In genomic region chr10:80662429-80663211, GRCh38 we compare ENCODE assay signal across 8 cellular contexts.
DNase-seq lines count a peak whose midpoint lies in the region; ATAC-seq, FAIRE-seq and TF ChIP-seq lines count a peak whose summit lies in the region.

No MANE protein-coding gene starts in this region.

- no peaks in the 10 kb centered on the region for H3K79me2 ChIP-seq in H1 (ENCODE audit: control insufficient read depth in 1 of 2, insufficient read depth in 2 of 2, low read length in 2 of 2)

- no peak overlapping the region for H4K91ac ChIP-seq in H1 (replicated peaks; ENCODE audit: insufficient read length, low read length)

- H3K18ac ChIP-seq in H1 (ENCODE audit: extremely low read depth, low read length) = no peak overlapping the region

- CTCF ChIA-PET in H1 (lab: Charles Lee; ENCODE audit: partially characterized antibody) = interaction anchor here (0.6 to 6.5 kb wide), 82 partner anchors 11 to 1783 kb away, joined by 3 to 88 read pairs (median 4); no protein-coding TSS in a partner anchor

- ATAC-seq in GM18867 (IDR thresholded peaks at IDR 0.05; ENCODE audit: unreplicated experiment) (peak; percentile 72), HG03139 (IDR thresholded peaks at IDR 0.05; ENCODE audit: unreplicated experiment) (peak; percentile 55)

- peaks cover 11% of the 10 kb centered on the region; the same call in 1 of the 2 replicates for H3K23me2 ChIP-seq in H1 (ENCODE audit: low read depth, low read length)

- H3K27me3 ChIP-seq in H1 (replicated peaks in 1 of 4; ENCODE audit: control insufficient read depth in 3 of 4, extremely low read depth in 1 of 4, insufficient read depth in 3 of 4, low read length in 3 of 4) = peaks cover 0 to 2% (median 0%) of the 10 kb centered on the region in 4 experiments; a peak in 2 of 7 replicates

- H2BK15ac ChIP-seq in H1 (ENCODE audit: low read length) = peak overlapping the region; percentile 65; the same call in 1 of the 2 replicates

- H3K56ac ChIP-seq in H1 (replicated peaks; ENCODE audit: insufficient read length, low read depth, low read length) = no peak overlapping the region

- peak overlapping the region; percentile 90; the same call in 1 of the 2 replicates for H2AFZ ChIP-seq in H1 (ENCODE audit: low read length)

- no peak overlapping the region for H3K14ac ChIP-seq in H1 (ENCODE audit: insufficient read length)

- H2BK20ac ChIP-seq in H1 (ENCODE audit: low read length) = no peak overlapping the region; the same call in 1 of the 2 replicates

- no peak for FAIRE-seq in H1 (lab: Jason Lieb, UNC)

- H2BK5ac ChIP-seq in H1 (ENCODE audit: low read depth, low read length) = no peak overlapping the region

- H4K20me1 ChIP-seq in H1 (replicated peaks in 1 of 2; ENCODE audit: control insufficient read depth in 1 of 2, insufficient read depth in 2 of 2, low read length in 2 of 2) = no peaks in the 10 kb centered on the region

- POLR2A ChIA-PET in H1 (lab: Charles Lee; ENCODE audit: partially characterized antibody) = no interaction called here

- peak overlapping the region; percentile 63; the same call in 1 of the 2 replicates for H4K8ac ChIP-seq in H1 (ENCODE audit: extremely low read depth, insufficient read depth, low read length)

- H3K23ac ChIP-seq in H1 (ENCODE audit: insufficient read length) = no peak overlapping the region

- H3K36me3 ChIP-seq in H1 (ENCODE audit: control insufficient read depth in 2 of 4, insufficient read depth in 4 of 4, low read length in 3 of 4) = no peaks in the 10 kb centered on the region

- peak; percentile 47 for DNase-seq in AG09319 (ENCODE audit: extremely low read depth, low read depth)
- DNase-seq in NCI-H510A (lab: John Stamatoyannopoulos, UW) = peak; percentile 58
- peak; percentile 92 for DNase-seq in activated CD8-positive, alpha-beta memory T cell treated with anti-CD3 and anti-CD28 coated beads for 24 hours
- DNase-seq in H1 (ENCODE audit: low read depth in 1 of 2, low spot score in 2 of 2) = peak; percentile 75 to 98
- peak; percentile 78 for DNase-seq in medulla oblongata (ENCODE audit: extremely low spot score)
- peak; percentile 49 for DNase-seq in stimulated activated CD8-positive, alpha-beta memory T cell treated with anti-CD3 and anti-CD28 coated beads, Interleukin-12 subunit alpha, Interleukin-12 subunit beta, amount 100 ng/mL, for 1 hour (ENCODE audit: low read depth)

- peak; percentile 87 for TF ChIP-seq CTCF in AG09319 (IDR thresholded peaks at IDR 0.05; ENCODE audit: low read depth, low read length)
- TF ChIP-seq CTCF in H1 (IDR thresholded peaks at IDR 0.05; ENCODE audit: control extremely low read depth in 1 of 3, insufficient read depth in 1 of 3, low read depth in 1 of 3, low read length in 3 of 3) = peak; percentile 83 to 88 (median 86)

- peaks cover 0 to 4% (median 3%) of the 10 kb centered on the region in 4 experiments; a peak in 3 of 7 replicates for H3K4me1 ChIP-seq in H1 (replicated peaks in 1 of 4; ENCODE audit: control insufficient read depth in 3 of 4, insufficient read depth in 4 of 4, low read length in 3 of 4)

- H2BK120ac ChIP-seq in H1 (replicated peaks; ENCODE audit: low read depth, low read length) = peak overlapping the region; percentile 65

- no peak overlapping the region for H3K4ac ChIP-seq in H1 (replicated peaks; ENCODE audit: insufficient read length, low read depth, low read length)

- no peak overlapping the region for H2AK5ac ChIP-seq in H1 (ENCODE audit: low read depth, low read length)

- H4K5ac ChIP-seq in H1 (ENCODE audit: insufficient read length, low read depth, low read length) = no peak overlapping the region

- TF ChIP-seq POLR2A in H1 (IDR thresholded peaks at IDR 0.05; ENCODE audit: control extremely low read depth in 1 of 2, low read depth in 2 of 2, low read length in 2 of 2) = no peak

- 12% methylated on average over 19 of the region's 19 CpGs; no CpG with 5 or more reads in 1 of the 2 experiments for whole genome bisulfite sequencing in H1 (ENCODE audit: extremely low coverage in 1 of 2, insufficient coverage in 1 of 2, insufficient read length in 1 of 2, insufficient replicate concordance in 2 of 2, low coverage in 1 of 2, low lambda C conversion rate in 2 of 2, missing lambda C conversion rate in 1 of 2), 2 experiments

- peak overlapping the region in 3 of 4 experiments; percentile 21 to 51 (median 43); a peak in 5 of 8 replicates for H3K4me3 ChIP-seq in H1 (ENCODE audit: extremely low read depth in 1 of 4, insufficient read depth in 2 of 4, low read depth in 3 of 4, low read length in 4 of 4)

- no peaks in the 10 kb centered on the region for H3K9me3 ChIP-seq in H1 (ENCODE audit: insufficient read depth in 2 of 2, low read depth in 1 of 2, low read length in 1 of 2)

- H3K4me2 ChIP-seq in H1 (ENCODE audit: insufficient read depth in 1 of 2, low read depth in 2 of 2, low read length in 2 of 2) = peak overlapping the region; percentile 17 to 65; a peak in 3 of 4 replicates

- TF ChIP-seq RAD21 in H1 (IDR thresholded peaks at IDR 0.05 in 1 of 2, conservative IDR thresholded peaks at IDR 0.05 in 1 of 2; ENCODE audit: low read depth in 2 of 2, low read length in 2 of 2) = peak; percentile 79 to 82

- no peak overlapping the region for H3K9ac ChIP-seq in H1 (replicated peaks in 1 of 4; ENCODE audit: extremely low read depth in 1 of 4, low read depth in 3 of 4, low read length in 3 of 4)

- H3K79me1 ChIP-seq in H1 (ENCODE audit: low read depth, low read length) = no peaks in the 10 kb centered on the region

- TF ChIP-seq EP300 in H1 (IDR thresholded peaks at IDR 0.05; ENCODE audit: borderline replicate concordance in 1 of 2, low read depth in 2 of 2, low read length in 2 of 2) = no peak

- H3K27ac ChIP-seq in H1 (ENCODE audit: low read depth, low read length) = no peak overlapping the region

- H2BK12ac ChIP-seq in H1 (ENCODE audit: low read depth, low read length) = no peak overlapping the region

TF ChIP-seq in H1, 55 proteins besides CTCF, POLR2A, EP300 and RAD21:
- TF ChIP-seq BRCA1 (IDR thresholded peaks at IDR 0.05; ENCODE audit: low read depth, low read length) (0 out of 2 replicates have a peak, but pooled peaks have one; percentile 10), MAX (IDR thresholded peaks at IDR 0.05) (0 out of 2 replicates have a peak, but pooled peaks have one; percentile 40), GABPA (IDR thresholded peaks at IDR 0.05; ENCODE audit: borderline replicate concordance, insufficient read depth, low read length) (no peak), SP1 (IDR thresholded peaks at IDR 0.05; ENCODE audit: low read depth, low read length) (no peak), YY1 (IDR thresholded peaks at IDR 0.05; ENCODE audit: low read depth, low read length) (0 out of 2 replicates have a peak, but pooled peaks have one; percentile 9), ASH2L (IDR thresholded peaks at IDR 0.05; ENCODE audit: low read length) (peak; percentile 37)
